8 cellular contexts compared by ENCODE assay signal in the genomic region with DNA sequence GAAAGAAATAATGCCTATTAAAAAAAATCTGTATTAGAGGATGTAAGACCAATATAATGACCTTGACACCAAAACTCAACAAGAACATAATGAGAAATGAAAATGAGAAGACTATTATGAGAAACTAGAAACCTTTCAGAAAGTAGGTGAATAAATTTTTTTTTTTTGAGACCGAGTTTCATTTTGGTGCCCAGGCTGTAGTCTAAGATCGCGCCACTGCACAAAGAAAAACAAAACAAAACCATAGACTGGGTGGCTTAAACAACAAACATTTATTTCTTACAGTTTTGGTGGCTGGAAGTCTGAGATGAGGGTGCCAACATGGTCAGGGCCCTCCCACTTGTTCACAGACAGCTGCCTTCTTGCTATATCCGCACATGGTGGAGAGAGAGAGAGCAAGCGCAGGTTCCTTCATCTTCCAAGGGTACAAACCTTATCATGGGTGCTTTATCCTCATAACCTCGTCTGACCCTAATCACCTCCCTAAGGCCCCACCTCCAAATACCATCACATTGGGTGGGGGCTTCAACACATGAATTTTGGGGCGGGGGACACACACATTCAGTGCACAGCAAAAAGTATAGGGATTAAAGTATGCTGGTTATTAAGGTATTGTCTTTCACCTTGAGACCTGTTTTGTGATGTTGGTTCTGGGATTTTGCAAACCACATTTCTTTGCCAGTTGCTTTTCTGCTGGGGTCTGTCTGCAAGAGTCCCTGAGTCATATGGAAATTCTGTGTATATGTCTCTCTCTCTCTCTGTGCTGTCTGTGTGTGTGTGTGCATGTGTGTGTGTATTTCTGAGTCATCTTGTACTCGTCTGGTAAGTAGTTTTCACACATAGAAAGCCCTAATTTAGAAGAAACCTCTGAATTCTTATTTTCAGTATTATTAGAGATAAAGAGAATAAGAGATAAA.
A peak's percentile ranks its signal among the peaks of the same experiment; 100 is the strongest.
DNase-seq lines count a peak whose midpoint lies in the region; ATAC-seq and TF ChIP-seq lines count a peak whose summit lies in the region.

No MANE protein-coding gene starts in this region.

- DNase-seq in T-helper 2 cell treated with Interferon-gamma antibody and Interleukin-4, amounts not matched to agents 5 μg/mL and 100 μg/mL, for 36 hours (ENCODE audit: low spot score): peak; percentile 77
- DNase-seq in foreskin fibroblast (peak; percentile 45 to 68), NCI-H1417 (lab: John Stamatoyannopoulos, UW) (no peak), WERI-Rb-1 (no peak), hepatic stellate cell (ENCODE audit: low spot score) (no peak), SKM-1 (lab: John Stamatoyannopoulos, UW; ENCODE audit: unreplicated experiment) (no peak)

- peak overlapping the region; percentile 19 for H3K4me3 Mint-ChIP-seq in T-helper 2 cell treated with Interferon-gamma antibody and Interleukin-4, amounts not matched to agents 5 μg/mL and 100 μg/mL, for 36 hours

- H3K27me3 Mint-ChIP-seq in T-helper 2 cell treated with Interferon-gamma antibody and Interleukin-4, amounts not matched to agents 5 μg/mL and 100 μg/mL, for 36 hours (ENCODE audit: low read depth): no peaks in the 10 kb centered on the region

- no peaks in the 10 kb centered on the region for H3K36me3 Mint-ChIP-seq in T-helper 2 cell treated with Interferon-gamma antibody and Interleukin-4, amounts not matched to agents 5 μg/mL and 100 μg/mL, for 36 hours (ENCODE audit: low read depth)

- no peaks in the 10 kb centered on the region for H3K27me3 ChIP-seq in WERI-Rb-1 (ENCODE audit: insufficient read depth, low read depth, severe bottlenecking)

- peak; percentile 20 for TF ChIP-seq POLR2A in GM18951 (IDR thresholded peaks at IDR 0.05; ENCODE audit: extremely low read depth, insufficient read depth, insufficient read length)

- H3K36me3 ChIP-seq in WERI-Rb-1: no peaks in the 10 kb centered on the region

- TF ChIP-seq CTCF in foreskin fibroblast (IDR thresholded peaks at IDR 0.05; ENCODE audit: low read depth, low read length): no peak
- TF ChIP-seq CTCF in WERI-Rb-1 (IDR thresholded peaks at IDR 0.05; ENCODE audit: low read depth, low read length): no peak

- no peak overlapping the region for H3K27ac ChIP-seq in WERI-Rb-1

- H3K27ac Mint-ChIP-seq in T-helper 2 cell treated with Interferon-gamma antibody and Interleukin-4, amounts not matched to agents 5 μg/mL and 100 μg/mL, for 36 hours: peak overlapping the region; percentile 15

- H3K9me3 Mint-ChIP-seq in T-helper 2 cell treated with Interferon-gamma antibody and Interleukin-4, amounts not matched to agents 5 μg/mL and 100 μg/mL, for 36 hours: no peaks in the 10 kb centered on the region

- H3K4me3 ChIP-seq in foreskin fibroblast (ENCODE audit: low read depth in 1 of 2, low read length in 2 of 2) (no peak overlapping the region), WERI-Rb-1 (ENCODE audit: low read depth, low read length) (no peak overlapping the region)

- no peaks in the 10 kb centered on the region for H3K9me3 ChIP-seq in WERI-Rb-1 (ENCODE audit: severe bottlenecking)

- in situ Hi-C loops in GM18951 (cut with MboI; ENCODE audit: low sequenced_read_pairs, unreplicated experiment): no loop called here

- peak; percentile 90 for ATAC-seq in HG02884 (IDR thresholded peaks at IDR 0.05; ENCODE audit: unreplicated experiment)

- peaks cover 8% of the 10 kb centered on the region for H3K4me1 Mint-ChIP-seq in T-helper 2 cell treated with Interferon-gamma antibody and Interleukin-4, amounts not matched to agents 5 μg/mL and 100 μg/mL, for 36 hours (ENCODE audit: low read depth)

Comparison
In these comparisons a context has a peak if more than half of its experiments do, and no peak if none do; other contexts are left out.
1. DNase-seq: peak in T-helper 2 cell treated with Interferon-gamma antibody and Interleukin-4, amounts not matched to agents 5 μg/mL and 100 μg/mL, for 36 hours (single experiment) and foreskin fibroblast (2 of 2); none in NCI-H1417 (0 of 3), WERI-Rb-1 (single experiment), hepatic stellate cell (single experiment) and SKM-1 (single experiment).